ENCODE assay signal across 8 cellular contexts in genomic region chr3:44976002-44976815, GRCh38. TPM values are rescaled to one million over a fixed set of nuclear protein-coding genes. Genes with fewer than 3 reads are reported as not detected.
DNase-seq lines count a peak whose midpoint lies in the region; ATAC-seq lines count a peak whose summit lies in the region.

EXOSC7 (plus strand) TSS chr3:44976244; CDS start chr3:44976278, 34 bp downstream.
ZDHHC3 (minus strand) TSS chr3:44976174; CDS start chr3:44959436, 16,738 bp downstream.

- peak; percentile 64 for DNase-seq in A172 (ENCODE audit: low spot score)
- DNase-seq in NCI-H2227 treated with DMSO at 0.1 percent for 48 hours (lab: John Stamatoyannopoulos, UW), result peak; percentile 66
- DNase-seq in activated CD4-positive, CD25-positive, alpha-beta regulatory T cell (lab: John Stamatoyannopoulos, UW), result peak; percentile 79 to 89 (median 84)
- peak in 60 of 61 donors; percentile 20 to 90 (median 80) for DNase-seq in caudate nucleus (lab: John Stamatoyannopoulos, UW)
- peak; percentile 90 for DNase-seq in iris pigment epithelial cell (ENCODE audit: low read depth)
- peak; percentile 73 to 75 for DNase-seq in stimulated activated CD4-positive, alpha-beta T cell treated with anti-CD3 and anti-CD28 coated beads, Interleukin-12 subunit alpha, Interleukin-12 subunit beta, amount 100 ng/mL, for 24 hours (ENCODE audit: low read depth in 2 of 2)

- peak; percentile 74 for ATAC-seq in GM18520 (IDR thresholded peaks at IDR 0.05; ENCODE audit: unreplicated experiment)
- ATAC-seq in HG03045 (IDR thresholded peaks at IDR 0.05; ENCODE audit: unreplicated experiment), result peak; percentile 85

- peak within 1 kb of the TSS; percentile 67 for H3K27ac ChIP-seq in caudate nucleus (ENCODE audit: low read depth, low read length)

RNA-seq across cellular contexts. Expression of gene EXOSC7, which starts in this region (rescaled TPM):
- total RNA-seq in A172 (2014; rRNA removed; shearing (Covaris generic)), result 62.5 and 65.0 TPM in 2 replicates

RNA-seq across cellular contexts. Expression of gene ZDHHC3, which starts in this region (rescaled TPM):
- 55.2 and 56.2 TPM in 2 replicates for total RNA-seq in A172 (2014; rRNA removed; shearing (Covaris generic))

Comparison
In these comparisons a context has a peak if more than half of its experiments do, and no peak if none do; other contexts are left out.
1. Peak in every context shown above with its lines: DNase-seq, ATAC-seq and H3K27ac ChIP-seq.